22 cellular contexts compared by ENCODE assay signal in genomic region chr3:10012106-10012505, GRCh38. TPM values are rescaled to one million over a fixed set of nuclear protein-coding genes. Genes with fewer than 3 reads are reported as not detected.
DNase-seq lines count a peak whose midpoint lies in the region; ATAC-seq, FAIRE-seq and TF ChIP-seq lines count a peak whose summit lies in the region.
"Had no signal": no experiment of that assay in that cellular context is flagged by ENCODE, and none has a peak within 500 bp of the region (broad histone marks: within the 10 kb centered on the region; RNA-seq: fewer than 3 reads in every experiment).

No MANE protein-coding gene starts in this region.

- H3K9me3 Mint-ChIP-seq in activated CD4-positive, alpha-beta T cell treated with anti-CD3 and anti-CD28 coated beads, Interleukin-2, amount 10 ng/mL, durations not matched to agents 24 days and 14 days, result no peaks in the 10 kb centered on the region
- H3K9me3 Mint-ChIP-seq in Caco-2 (ENCODE audit: unreplicated experiment), result no peaks in the 10 kb centered on the region
- H3K9me3 Mint-ChIP-seq in effector memory CD8-positive, alpha-beta T cell, result no peaks in the 10 kb centered on the region
- H3K9me3 Mint-ChIP-seq in neural progenitor cell, result no peaks in the 10 kb centered on the region
- no peaks in the 10 kb centered on the region for H3K9me3 Mint-ChIP-seq in WTC11

- no peaks in the 10 kb centered on the region for H3K4me1 ChIP-seq in Caco-2
- peaks cover 7% of the 10 kb centered on the region for H3K4me1 ChIP-seq in neural progenitor cell
- H3K4me1 ChIP-seq: BE2C had no signal

- peaks cover 2% of the 10 kb centered on the region for H3K27me3 Mint-ChIP-seq in activated CD4-positive, alpha-beta T cell treated with anti-CD3 and anti-CD28 coated beads, Interleukin-2, amount 10 ng/mL, durations not matched to agents 24 days and 14 days
- H3K27me3 Mint-ChIP-seq in Caco-2 (ENCODE audit: insufficient read depth, unreplicated experiment), result no peaks in the 10 kb centered on the region
- H3K27me3 Mint-ChIP-seq in effector memory CD8-positive, alpha-beta T cell, result no peaks in the 10 kb centered on the region
- H3K27me3 Mint-ChIP-seq in neural progenitor cell (ENCODE audit: insufficient read depth, low read depth), result peaks cover 5% of the 10 kb centered on the region
- H3K27me3 Mint-ChIP-seq in WTC11 (ENCODE audit: low read depth), result peaks cover 24% of the 10 kb centered on the region

- DNase-seq in activated CD4-positive, alpha-beta T cell treated with anti-CD3 and anti-CD28 coated beads, Interleukin-2, amount 10 ng/mL, durations not matched to agents 24 days and 14 days, result no peak
- no peak for DNase-seq in activated CD4-positive, alpha-beta T cell treated with anti-CD3 and anti-CD28 coated beads, Interleukin-2, amount 50 U/mL, for 48 hours
- DNase-seq in Caco-2 (no peak), neural progenitor cell (ENCODE audit: low spot score) (no peak), GM12892 (ENCODE audit: insufficient read length) (no peak), posterior cingulate gyrus (no peak), WTC11 (ENCODE audit: low spot score) (no peak)
- DNase-seq in effector memory CD8-positive, alpha-beta T cell, result no peak
- DNase-seq: activated CD4-positive, alpha-beta T cell treated with anti-CD3 and anti-CD28 coated beads for 1 hour; activated CD8-positive, alpha-beta memory T cell treated with anti-CD3 and anti-CD28 coated beads, Interleukin-2, amount 50 U/mL, for 4 hours; activated gamma-delta T cell; BE2C; body of pancreas; NCI-H1417 treated with DMSO at 0.1 percent for 48 hours; NCI-H510A; T1000 had no signal

- H3K9ac ChIP-seq in neural progenitor cell, result no peak overlapping the region

- peak overlapping the region; percentile 24 for H3K4me3 Mint-ChIP-seq in activated CD4-positive, alpha-beta T cell treated with anti-CD3 and anti-CD28 coated beads, Interleukin-2, amount 10 ng/mL, durations not matched to agents 24 days and 14 days
- H3K4me3 Mint-ChIP-seq in Caco-2 (ENCODE audit: unreplicated experiment), result peak overlapping the region; percentile 71
- peak overlapping the region; percentile 74 to 75 for H3K4me3 Mint-ChIP-seq in effector memory CD8-positive, alpha-beta T cell
- peak overlapping the region; percentile 78 for H3K4me3 Mint-ChIP-seq in neural progenitor cell
- no peak overlapping the region; the same call in 1 of the 2 replicates for H3K4me3 Mint-ChIP-seq in WTC11

- H3K4me3 ChIP-seq in Caco-2 (ENCODE audit: low read depth, low read length) (no peak overlapping the region), neural progenitor cell (no peak overlapping the region)
- H3K4me3 ChIP-seq: body of pancreas had no signal

- no TSS peak for BruUV-seq in Caco-2 (replicated peaks; lab: Mats Ljungman, UMichigan)

- TF ChIP-seq POLR2A in GM12892 (IDR thresholded peaks at IDR 0.05; ENCODE audit: low read depth, low read length), result no peak

- H2AFZ ChIP-seq in neural progenitor cell (replicated peaks), result no peak overlapping the region

- CTCF ChIA-PET in Caco-2 (lab: Charles Lee), result no interaction called here
- CTCF ChIA-PET in WTC11 (lab: Charles Lee), result interaction anchor here (1.0 kb wide), 1 partner anchor 65 kb away, joined by 3 read pairs; no protein-coding TSS in a partner anchor

- H3K9me3 ChIP-seq in Caco-2 (no peaks in the 10 kb centered on the region), neural progenitor cell (ENCODE audit: low read depth) (no peaks in the 10 kb centered on the region)
- H3K9me3 ChIP-seq: BE2C, body of pancreas, neutrophil, uterus had no signal

- H3K27ac ChIP-seq in neural progenitor cell, result no peak overlapping the region
- H3K27ac ChIP-seq: body of pancreas, neutrophil had no signal

- H3K27ac Mint-ChIP-seq in activated CD4-positive, alpha-beta T cell treated with anti-CD3 and anti-CD28 coated beads, Interleukin-2, amount 10 ng/mL, durations not matched to agents 24 days and 14 days, result no peak overlapping the region
- no peak overlapping the region for H3K27ac Mint-ChIP-seq in Caco-2 (ENCODE audit: unreplicated experiment)
- H3K27ac Mint-ChIP-seq in effector memory CD8-positive, alpha-beta T cell, result no peak overlapping the region
- H3K27ac Mint-ChIP-seq in neural progenitor cell, result no peak overlapping the region
- no peak overlapping the region for H3K27ac Mint-ChIP-seq in WTC11

- POLR2A ChIA-PET in Caco-2 (lab: Charles Lee), result no interaction called here
- POLR2A ChIA-PET in WTC11 (lab: Charles Lee), result interaction anchor here (2.0 kb wide), 1 partner anchor 14 kb away, joined by 10 read pairs; the partner anchor contains the start of gene FANCD2

- no peaks in the 10 kb centered on the region for H3K27me3 ChIP-seq in Caco-2 (replicated peaks; ENCODE audit: control insufficient read depth, insufficient read depth, low read length)
- H3K27me3 ChIP-seq in neural progenitor cell, result peaks cover 19% of the 10 kb centered on the region
- H3K27me3 ChIP-seq: BE2C, body of pancreas, neutrophil, uterus had no signal

- peaks cover 19% of the 10 kb centered on the region for H3F3A ChIP-seq in neural progenitor cell (ENCODE audit: low read depth)

- TF ChIP-seq CTCF in Caco-2 (IDR thresholded peaks at IDR 0.05; ENCODE audit: insufficient read depth in 1 of 2, low read depth in 1 of 2, low read length in 1 of 2, severe bottlenecking in 1 of 2, unreplicated experiment in 1 of 2) (no peak), neural progenitor cell (IDR thresholded peaks at IDR 0.05) (no peak), WTC11 (IDR thresholded peaks at IDR 0.05) (no peak)

- H3K36me3 Mint-ChIP-seq in activated CD4-positive, alpha-beta T cell treated with anti-CD3 and anti-CD28 coated beads, Interleukin-2, amount 10 ng/mL, durations not matched to agents 24 days and 14 days (ENCODE audit: low read depth), result peaks cover under 1% of the 10 kb centered on the region
- peaks cover 32% of the 10 kb centered on the region for H3K36me3 Mint-ChIP-seq in Caco-2 (ENCODE audit: insufficient read depth, unreplicated experiment)
- peaks cover 2% of the 10 kb centered on the region for H3K36me3 Mint-ChIP-seq in effector memory CD8-positive, alpha-beta T cell (ENCODE audit: insufficient read depth)
- H3K36me3 Mint-ChIP-seq in neural progenitor cell, result peaks cover 6% of the 10 kb centered on the region
- H3K36me3 Mint-ChIP-seq in WTC11, result no peaks in the 10 kb centered on the region

- H3K4me2 ChIP-seq in neural progenitor cell, result no peak overlapping the region

- intact Hi-C loops in activated CD4-positive, alpha-beta T cell treated with anti-CD3 and anti-CD28 coated beads, Interleukin-2, amount 10 ng/mL, durations not matched to agents 24 days and 14 days (cut with micrococcal nuclease), result no loop called here
- intact Hi-C loops in Caco-2 (cut with micrococcal nuclease; ENCODE audit: unreplicated experiment) (no loop called here), posterior cingulate gyrus (cut with DNase I) (no loop called here)

- peaks cover 15% of the 10 kb centered on the region for H3K4me1 Mint-ChIP-seq in activated CD4-positive, alpha-beta T cell treated with anti-CD3 and anti-CD28 coated beads, Interleukin-2, amount 10 ng/mL, durations not matched to agents 24 days and 14 days
- peaks cover 8% of the 10 kb centered on the region for H3K4me1 Mint-ChIP-seq in Caco-2 (ENCODE audit: low read depth, unreplicated experiment)
- peaks cover 16 to 26% of the 10 kb centered on the region in 2 donors for H3K4me1 Mint-ChIP-seq in effector memory CD8-positive, alpha-beta T cell (ENCODE audit: low read depth in 2 of 2)
- H3K4me1 Mint-ChIP-seq in neural progenitor cell, result peaks cover 21% of the 10 kb centered on the region
- peaks cover 20% of the 10 kb centered on the region for H3K4me1 Mint-ChIP-seq in WTC11

- peaks cover 44% of the 10 kb centered on the region for H4K20me1 ChIP-seq in neural progenitor cell (ENCODE audit: low read depth)

- FAIRE-seq in GM12892 (lab: Jason Lieb, UNC), result no peak
- FAIRE-seq: colon, endometrium, HepG2 had no signal

- no peaks in the 10 kb centered on the region for H3K79me2 ChIP-seq in neural progenitor cell (ENCODE audit: low read depth)

- H3K36me3 ChIP-seq in Caco-2 (ENCODE audit: control insufficient read depth, insufficient read depth, low read length), result no peaks in the 10 kb centered on the region
- H3K36me3 ChIP-seq in neural progenitor cell, result no peaks in the 10 kb centered on the region
- H3K36me3 ChIP-seq: BE2C, neutrophil, uterus had no signal

- ATAC-seq in effector memory CD8-positive, alpha-beta T cell (replicated peaks), result no peak
- ATAC-seq in WTC11, result no peak
- ATAC-seq: body of pancreas, HepG2, Panc1 had no signal

TF ChIP-seq in WTC11, 78 proteins besides CTCF, POLR2A, EP300 and RAD21 (continues in another document):
- TF ChIP-seq SMAD3 (CRISPR knock-in tag; IDR thresholded peaks at IDR 0.05; ENCODE audit: borderline replicate concordance), result no peak

RNA-seq across cellular contexts. Expression of gene FANCD2, which starts 14.1 kb away (rescaled TPM):
- 71.4 and 73.8 TPM in 2 replicates for total RNA-seq in activated CD4-positive, alpha-beta T cell treated with anti-CD3 and anti-CD28 coated beads, Interleukin-2, amount 10 ng/mL, durations not matched to agents 24 days and 14 days
- total RNA-seq in Caco-2 (2022), result 35.6 and 36.5 TPM in 2 replicates
- total RNA-seq in neural progenitor cell (ENCODE audit: low replicate concordance), result 85.0 and 117 TPM in 2 replicates
- polyA plus RNA-seq in GM12892 (2012; ENCODE audit: missing spikeins), result 55.1 TPM
- total RNA-seq in WTC11 (2021), result 69.6 to 73.5 TPM (median 73.1 TPM) in 3 replicates

RNA-seq across cellular contexts. Expression of gene EMC3, which starts 25.5 kb away (rescaled TPM):
- 41.4 and 42.1 TPM in 2 replicates for total RNA-seq in activated CD4-positive, alpha-beta T cell treated with anti-CD3 and anti-CD28 coated beads, Interleukin-2, amount 10 ng/mL, durations not matched to agents 24 days and 14 days
- total RNA-seq in Caco-2 (2022) (52.4 and 56.7 TPM in 2 replicates), neural progenitor cell (ENCODE audit: low replicate concordance) (37.1 and 50.2 TPM in 2 replicates), WTC11 (2021) (38.0 to 43.8 TPM (median 42.1 TPM) in 3 replicates)
- 41.1 TPM for polyA plus RNA-seq in GM12892 (2012; ENCODE audit: missing spikeins)

RNA-seq across cellular contexts. Expression of gene PRRT3, which starts 59.9 kb away (rescaled TPM):
- 11.8 and 13.5 TPM in 2 replicates for total RNA-seq in activated CD4-positive, alpha-beta T cell treated with anti-CD3 and anti-CD28 coated beads, Interleukin-2, amount 10 ng/mL, durations not matched to agents 24 days and 14 days
- 1.1 and 1.3 TPM in 2 replicates for total RNA-seq in Caco-2 (2022)
- total RNA-seq in neural progenitor cell (ENCODE audit: low replicate concordance), result 2.6 and 11.6 TPM in 2 replicates
- polyA plus RNA-seq in GM12892 (2012; ENCODE audit: missing spikeins), result 6.7 TPM
- total RNA-seq in WTC11 (2021), result 9.2 to 11.5 TPM (median 11.4 TPM) in 3 replicates
